In genomic region chr18:77617681-77618080, GRCh38 we compare ENCODE assay signal across 24 cellular contexts.
"Had no signal": no experiment of that assay in that cellular context is flagged by ENCODE, and none has a peak within 500 bp of the region (broad histone marks: within the 10 kb centered on the region; RNA-seq: fewer than 3 reads in every experiment).

No MANE protein-coding gene starts in this region.

- H3K36me3 ChIP-seq: Peyer's patch had no signal

- H3K4me3 ChIP-seq: body of pancreas, K562, Peyer's patch had no signal

- DNase-seq: activated CD4-positive, alpha-beta memory T cell treated with anti-CD3 and anti-CD28 coated beads, Interleukin-2, amount 10 ng/mL, durations not matched to agents 7 days and 5 days; activated CD4-positive, alpha-beta T cell treated with anti-CD3 and anti-CD28 coated beads for 36 hours; activated CD4-positive, alpha-beta T cell treated with anti-CD3 and anti-CD28 coated beads, Interleukin-2, amount 50 U/mL, for 1 hour; activated CD8-positive, alpha-beta memory T cell treated with anti-CD3 and anti-CD28 coated beads, Interleukin-2, amount 50 U/mL, for 4 hours; activated gamma-delta T cell treated with Interleukin-2 at 50 U/mL for 16 hours; activated naive CD4-positive, alpha-beta T cell treated with anti-CD3 and anti-CD28 coated beads, Interleukin-2, amount 10 ng/mL, durations not matched to agents 7 days and 5 days; activated naive CD8-positive, alpha-beta T cell treated with anti-CD3 and anti-CD28 coated beads for 36 hours; activated T-cell treated with anti-CD3 and anti-CD28 coated beads, Interleukin-2, amount 50 U/mL, for 72 hours; body of pancreas; Karpas-422; MM.1S; NCI-H1105 treated with DMSO at 0.1 percent for 48 hours; NCI-H1436 treated with DMSO at 0.1 percent for 48 hours; NCI-H187; NCI-H2081; NCI-H510A treated with DMSO at 0.1 percent for 48 hours; Peyer's patch; SIG-M5; T-cell; T-helper 2 cell had no signal

- H3K4me1 Mint-ChIP-seq: activated naive CD4-positive, alpha-beta T cell treated with anti-CD3 and anti-CD28 coated beads, Interleukin-2, amount 10 ng/mL, durations not matched to agents 7 days and 5 days had no signal

- H3K4me1 ChIP-seq: body of pancreas, Peyer's patch had no signal

- H3K9me3 Mint-ChIP-seq: activated CD4-positive, alpha-beta memory T cell treated with anti-CD3 and anti-CD28 coated beads, Interleukin-2, amount 10 ng/mL, durations not matched to agents 7 days and 5 days; activated naive CD4-positive, alpha-beta T cell treated with anti-CD3 and anti-CD28 coated beads, Interleukin-2, amount 10 ng/mL, durations not matched to agents 7 days and 5 days; activated naive CD8-positive, alpha-beta T cell treated with anti-CD3 and anti-CD28 coated beads for 36 hours; activated T-cell treated with anti-CD3 and anti-CD28 coated beads, Interleukin-2, amount 50 U/mL, for 72 hours; activated T-helper 2 cell treated with anti-CD3 and anti-CD28 coated beads, Interferon-gamma antibody, Interleukin-2, Interleukin-4, amounts not matched to agents 10 μg/mL and 5 μg/mL and 100 μg/mL, durations not matched to agents 14 hours and 24 hours and 36 hours; central memory CD8-positive, alpha-beta T cell; T-cell had no signal

- H3K27ac Mint-ChIP-seq: activated CD4-positive, alpha-beta memory T cell treated with anti-CD3 and anti-CD28 coated beads, Interleukin-2, amount 10 ng/mL, durations not matched to agents 7 days and 5 days; activated CD4-positive, alpha-beta T cell treated with anti-CD3 and anti-CD28 coated beads for 36 hours; activated naive CD4-positive, alpha-beta T cell treated with anti-CD3 and anti-CD28 coated beads, Interleukin-2, amount 10 ng/mL, durations not matched to agents 7 days and 5 days; activated naive CD8-positive, alpha-beta T cell treated with anti-CD3 and anti-CD28 coated beads for 36 hours; activated T-cell treated with anti-CD3 and anti-CD28 coated beads, Interleukin-2, amount 50 U/mL, for 72 hours; activated T-helper 2 cell treated with anti-CD3 and anti-CD28 coated beads, Interferon-gamma antibody, Interleukin-2, Interleukin-4, amounts not matched to agents 10 μg/mL and 5 μg/mL and 100 μg/mL, durations not matched to agents 14 hours and 24 hours and 36 hours; T-cell had no signal

- H3K36me3 Mint-ChIP-seq: activated naive CD4-positive, alpha-beta T cell treated with anti-CD3 and anti-CD28 coated beads, Interleukin-2, amount 10 ng/mL, durations not matched to agents 7 days and 5 days; activated naive CD8-positive, alpha-beta T cell treated with anti-CD3 and anti-CD28 coated beads for 36 hours; T-cell had no signal

- H3K4me3 Mint-ChIP-seq: activated CD4-positive, alpha-beta memory T cell treated with anti-CD3 and anti-CD28 coated beads, Interleukin-2, amount 10 ng/mL, durations not matched to agents 7 days and 5 days; activated CD4-positive, alpha-beta T cell treated with anti-CD3 and anti-CD28 coated beads for 36 hours; activated naive CD4-positive, alpha-beta T cell treated with anti-CD3 and anti-CD28 coated beads, Interleukin-2, amount 10 ng/mL, durations not matched to agents 7 days and 5 days; activated naive CD8-positive, alpha-beta T cell treated with anti-CD3 and anti-CD28 coated beads for 36 hours; activated T-cell treated with anti-CD3 and anti-CD28 coated beads, Interleukin-2, amount 50 U/mL, for 72 hours; central memory CD8-positive, alpha-beta T cell; T-cell had no signal

- H3K9me3 ChIP-seq: body of pancreas, Peyer's patch had no signal

- H3K27ac ChIP-seq: body of pancreas, Peyer's patch, VCaP had no signal

- ATAC-seq: activated CD4-positive, alpha-beta T cell treated with anti-CD3 and anti-CD28 coated beads for 36 hours; activated T-cell treated with anti-CD3 and anti-CD28 coated beads, Interleukin-2, amount 50 U/mL, for 72 hours; body of pancreas; K562; T-cell had no signal

- H3K27me3 Mint-ChIP-seq: activated CD4-positive, alpha-beta memory T cell treated with anti-CD3 and anti-CD28 coated beads, Interleukin-2, amount 10 ng/mL, durations not matched to agents 7 days and 5 days had no signal

- H3K27me3 ChIP-seq: body of pancreas, Peyer's patch had no signal
